ENCODE assay signal across 8 cellular contexts in genomic region chr2:156341482-156342251, GRCh38. TPM values are rescaled to one million over a fixed set of nuclear protein-coding genes. Genes with fewer than 3 reads are reported as not detected.
A peak's percentile ranks its signal among the peaks of the same experiment; 100 is the strongest.
DNase-seq lines count a peak whose midpoint lies in the region; ATAC-seq and TF ChIP-seq lines count a peak whose summit lies in the region.

No MANE protein-coding gene starts in this region.

- no peaks in the 10 kb centered on the region for H3K36me3 ChIP-seq in kidney epithelial cell (ENCODE audit: control insufficient read depth, insufficient read depth, low read length)

- TF ChIP-seq CTCF in kidney epithelial cell (IDR thresholded peaks at IDR 0.05; ENCODE audit: insufficient read depth, low read length, poor library complexity, severe bottlenecking): no peak

- ATAC-seq in HG03159 (IDR thresholded peaks at IDR 0.05; ENCODE audit: unreplicated experiment): peak; percentile 80
- peak; percentile 79 to 81 for ATAC-seq in activated CD4-positive, CD25-positive, alpha-beta regulatory T cell treated with anti-CD3 and anti-CD28 coated beads, Interleukin-2, amount 50 U/mL, for 24 hours

- TF ChIP-seq POLR2A in GM18951 (IDR thresholded peaks at IDR 0.05; ENCODE audit: extremely low read depth, insufficient read depth, insufficient read length): peak; percentile 74

- in situ Hi-C loops in GM18951 (cut with MboI; ENCODE audit: low sequenced_read_pairs, unreplicated experiment): no loop called here

- peak overlapping the region; percentile 98 for H3K4me3 ChIP-seq in kidney epithelial cell (ENCODE audit: low read depth, low read length)

- H3K27me3 ChIP-seq in kidney epithelial cell (ENCODE audit: control insufficient read depth, insufficient read depth, low read length): no peaks in the 10 kb centered on the region

- DNase-seq in AG08395 (ENCODE audit: low spot score) (peak; percentile 82), NCI-H345 treated with DMSO at 0.1 percent for 48 hours (lab: John Stamatoyannopoulos, UW; ENCODE audit: unreplicated experiment) (peak; percentile 85), cerebellar cortex (ENCODE audit: low spot score) (peak; percentile 71), kidney epithelial cell (ENCODE audit: low read depth) (peak; percentile 56)
- peak; percentile 73 to 76 for DNase-seq in stimulated activated CD4-positive, alpha-beta T cell treated with anti-CD3 and anti-CD28 coated beads, Interleukin-1b, Interleukin-23, amount 100 ng/mL, for 1 hour (ENCODE audit: low read depth in 2 of 2)

RNA-seq across cellular contexts. Expression of gene NR4A2, which starts 9.1 kb away (rescaled TPM):
- 0.07 and 0.13 TPM in 2 replicates for total RNA-seq in kidney epithelial cell

Comparison
In these comparisons a context has a peak if more than half of its experiments do, and no peak if none do; other contexts are left out.
1. Peak in every context shown above with its lines: DNase-seq, ATAC-seq and H3K4me3 ChIP-seq.